24 cellular contexts compared by ENCODE assay signal in the genomic region with DNA sequence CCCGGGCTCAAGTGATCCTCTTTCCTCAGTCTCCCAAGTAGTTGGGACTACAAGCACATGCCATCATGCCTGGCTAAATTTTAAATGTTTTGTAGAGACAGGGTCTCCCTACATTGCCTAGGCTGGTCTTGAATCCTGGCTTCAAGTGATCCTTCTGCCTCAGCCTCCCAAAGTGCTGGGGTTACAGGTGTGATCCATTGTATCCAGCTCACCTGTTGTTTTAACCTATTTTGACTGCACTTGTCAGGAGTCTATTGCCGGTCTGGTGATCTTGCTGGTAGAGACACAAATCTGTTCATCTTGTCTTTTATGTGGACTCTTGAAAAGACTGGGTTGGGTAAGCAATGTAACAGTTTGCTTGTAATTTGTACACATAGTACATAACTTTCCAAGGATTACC. TPM values are rescaled to one million over a fixed set of nuclear protein-coding genes. Genes with fewer than 3 reads are reported as not detected.
DNase-seq lines count a peak whose midpoint lies in the region; ATAC-seq lines count a peak whose summit lies in the region.
"Had no signal": no experiment of that assay in that cellular context is flagged by ENCODE, and none has a peak within 500 bp of the region (broad histone marks: within the 10 kb centered on the region; RNA-seq: fewer than 3 reads in every experiment).

No MANE protein-coding gene starts in this region.

- H3K4me1 ChIP-seq in adipocyte (ENCODE audit: control insufficient read depth, insufficient read depth, low read length) = peaks cover 65% of the 10 kb centered on the region

- H3K36me3 Mint-ChIP-seq in stimulated activated naive CD8-positive, alpha-beta T cell treated with anti-CD3 and anti-CD28 coated beads, Interleukin-15, Interleukin-2, amounts not matched to agents 100 ng/mL and 50 ng/mL, for 24 hours (ENCODE audit: low read depth) = peaks cover 73% of the 10 kb centered on the region
- H3K36me3 Mint-ChIP-seq in natural killer cell treated with Interleukin-12 subunit alpha and Interleukin-12 subunit beta and Interleukin-15 and Interleukin-18, amount 100 ng/mL, for 72 hours = peaks cover 21% of the 10 kb centered on the region

- no peak overlapping the region for H3K4me3 ChIP-seq in adipocyte (ENCODE audit: low read length)
- H3K4me3 ChIP-seq: colonic mucosa, testis had no signal

- peak overlapping the region; percentile 67 for H3K27ac Mint-ChIP-seq in stimulated activated naive CD8-positive, alpha-beta T cell treated with anti-CD3 and anti-CD28 coated beads, Interleukin-15, Interleukin-2, amounts not matched to agents 100 ng/mL and 50 ng/mL, for 24 hours
- no peak overlapping the region for H3K27ac Mint-ChIP-seq in stimulated activated naive CD8-positive, alpha-beta T cell treated with anti-CD3 and anti-CD28 coated beads, Interleukin-15, amount 100 ng/mL, for 72 hours
- peak overlapping the region; percentile 2 to 59 for H3K27ac Mint-ChIP-seq in natural killer cell treated with Interleukin-12 subunit alpha and Interleukin-12 subunit beta and Interleukin-15 and Interleukin-18, amount 100 ng/mL, for 72 hours
- H3K27ac Mint-ChIP-seq: B cell had no signal

- H3K9me3 Mint-ChIP-seq in stimulated activated naive CD8-positive, alpha-beta T cell treated with anti-CD3 and anti-CD28 coated beads, Interleukin-15, Interleukin-2, amounts not matched to agents 100 ng/mL and 50 ng/mL, for 24 hours = no peaks in the 10 kb centered on the region
- no peaks in the 10 kb centered on the region for H3K9me3 Mint-ChIP-seq in stimulated activated naive CD8-positive, alpha-beta T cell treated with anti-CD3 and anti-CD28 coated beads, Interleukin-15, amount 100 ng/mL, for 72 hours
- H3K9me3 Mint-ChIP-seq in natural killer cell treated with Interleukin-12 subunit alpha and Interleukin-12 subunit beta and Interleukin-15 and Interleukin-18, amount 100 ng/mL, for 72 hours = no peaks in the 10 kb centered on the region
- H3K9me3 Mint-ChIP-seq: activated T-cell treated with anti-CD3 and anti-CD28 coated beads, Interleukin-2, amount 50 U/mL, for 4 hours had no signal

- H3K27me3 ChIP-seq in adipocyte (replicated peaks; ENCODE audit: control insufficient read depth, insufficient read depth, low read length) = no peaks in the 10 kb centered on the region
- H3K27me3 ChIP-seq: colonic mucosa, testis had no signal

- no peaks in the 10 kb centered on the region for H3K27me3 Mint-ChIP-seq in stimulated activated naive CD8-positive, alpha-beta T cell treated with anti-CD3 and anti-CD28 coated beads, Interleukin-15, Interleukin-2, amounts not matched to agents 100 ng/mL and 50 ng/mL, for 24 hours
- H3K27me3 Mint-ChIP-seq in stimulated activated naive CD8-positive, alpha-beta T cell treated with anti-CD3 and anti-CD28 coated beads, Interleukin-15, amount 100 ng/mL, for 72 hours = no peaks in the 10 kb centered on the region
- H3K27me3 Mint-ChIP-seq in natural killer cell treated with Interleukin-12 subunit alpha and Interleukin-12 subunit beta and Interleukin-15 and Interleukin-18, amount 100 ng/mL, for 72 hours = no peaks in the 10 kb centered on the region
- H3K27me3 Mint-ChIP-seq: B cell had no signal

- peaks cover 66% of the 10 kb centered on the region for H3K36me3 ChIP-seq in adipocyte (ENCODE audit: control insufficient read depth, insufficient read depth, low read length, severe bottlenecking)

- peaks cover 68% of the 10 kb centered on the region for H3K4me1 Mint-ChIP-seq in stimulated activated naive CD8-positive, alpha-beta T cell treated with anti-CD3 and anti-CD28 coated beads, Interleukin-15, Interleukin-2, amounts not matched to agents 100 ng/mL and 50 ng/mL, for 24 hours (ENCODE audit: low read depth)
- peaks cover 75% of the 10 kb centered on the region for H3K4me1 Mint-ChIP-seq in stimulated activated naive CD8-positive, alpha-beta T cell treated with anti-CD3 and anti-CD28 coated beads, Interleukin-15, amount 100 ng/mL, for 72 hours
- H3K4me1 Mint-ChIP-seq in natural killer cell treated with Interleukin-12 subunit alpha and Interleukin-12 subunit beta and Interleukin-15 and Interleukin-18, amount 100 ng/mL, for 72 hours (ENCODE audit: low read depth in 2 of 2) = peaks cover 46% of the 10 kb centered on the region in 2 donors

- no peak for ATAC-seq in stimulated activated naive CD8-positive, alpha-beta T cell treated with anti-CD3 and anti-CD28 coated beads, Interleukin-15, amount 100 ng/mL, for 72 hours
- ATAC-seq in natural killer cell treated with Interleukin-12 subunit alpha and Interleukin-12 subunit beta and Interleukin-15 and Interleukin-18, amount 100 ng/mL, for 72 hours = no peak
- ATAC-seq: activated T-cell treated with anti-CD3 and anti-CD28 coated beads, Interleukin-2, amount 50 U/mL, for 4 hours had no signal

- no peak overlapping the region for H3K4me3 Mint-ChIP-seq in stimulated activated naive CD8-positive, alpha-beta T cell treated with anti-CD3 and anti-CD28 coated beads, Interleukin-15, Interleukin-2, amounts not matched to agents 100 ng/mL and 50 ng/mL, for 24 hours
- no peak overlapping the region for H3K4me3 Mint-ChIP-seq in stimulated activated naive CD8-positive, alpha-beta T cell treated with anti-CD3 and anti-CD28 coated beads, Interleukin-15, amount 100 ng/mL, for 72 hours
- peak overlapping the region; percentile 41 for H3K4me3 Mint-ChIP-seq in natural killer cell treated with Interleukin-12 subunit alpha and Interleukin-12 subunit beta and Interleukin-15 and Interleukin-18, amount 100 ng/mL, for 72 hours
- H3K4me3 Mint-ChIP-seq: activated T-cell treated with anti-CD3 and anti-CD28 coated beads, Interleukin-2, amount 50 U/mL, for 4 hours; B cell had no signal

- H3K9me3 ChIP-seq in adipocyte (ENCODE audit: control insufficient read depth, low read length) = no peaks in the 10 kb centered on the region
- H3K9me3 ChIP-seq: colonic mucosa, testis had no signal

- H3K9ac ChIP-seq in adipocyte (ENCODE audit: low read length) = peak overlapping the region; percentile 47
- H3K9ac ChIP-seq: KMS-11 had no signal

- no peak for DNase-seq in stimulated activated naive CD8-positive, alpha-beta T cell treated with anti-CD3 and anti-CD28 coated beads, Interleukin-15, amount 100 ng/mL, for 72 hours
- DNase-seq in adipocyte (ENCODE audit: low read depth) (no peak), NCI-H1694 (lab: John Stamatoyannopoulos, UW) (no peak), KG1 (lab: John Stamatoyannopoulos, UW) (no peak)
- no peak for DNase-seq in natural killer cell treated with Interleukin-12 subunit alpha and Interleukin-12 subunit beta and Interleukin-15 and Interleukin-18, amount 100 ng/mL, for 72 hours (ENCODE audit: low spot score)
- DNase-seq in central memory CD4-positive, alpha-beta T cell = no peak
- DNase-seq: ACHN; activated CD4-positive, alpha-beta T cell treated with anti-CD3 and anti-CD28 coated beads for 48 hours; activated naive CD4-positive, alpha-beta T cell treated with Interleukin-2 at 50 U/mL for 16 hours; activated T-cell treated with anti-CD3 and anti-CD28 coated beads, Interleukin-2, amount 50 U/mL, for 4 hours; aorta; colonic mucosa; effector CD8-positive, alpha-beta T cell; mammary epithelial cell; MM.1S; NCI-H2029; NCI-H526 treated with DMSO at 0.1 percent for 48 hours; NK-92 treated with Interleukin-12 subunit alpha and Interleukin-12 subunit beta, amount 100 ng/mL, for 24 hours; retina; stimulated activated naive CD4-positive, alpha-beta T cell; testis had no signal

RNA-seq across cellular contexts. Expression of a gene that starts 7.9 kb away (rescaled TPM):
- total RNA-seq in natural killer cell treated with Interleukin-12 subunit alpha and Interleukin-12 subunit beta and Interleukin-15 and Interleukin-18, amount 100 ng/mL, for 72 hours = 10 to 100 TPM; 79.0 to 92.8 TPM

Comparison
In these comparisons a context has a peak if more than half of its experiments do, and no peak if none do; other contexts are left out.
1. H3K27ac Mint-ChIP-seq: peak in stimulated activated naive CD8-positive, alpha-beta T cell treated with anti-CD3 and anti-CD28 coated beads, Interleukin-15, Interleukin-2, amounts not matched to agents 100 ng/mL and 50 ng/mL, for 24 hours (single experiment) and natural killer cell treated with Interleukin-12 subunit alpha and Interleukin-12 subunit beta and Interleukin-15 and Interleukin-18, amount 100 ng/mL, for 72 hours (2 of 2); none in stimulated activated naive CD8-positive, alpha-beta T cell treated with anti-CD3 and anti-CD28 coated beads, Interleukin-15, amount 100 ng/mL, for 72 hours (0 of 2).